10 cellular contexts compared by ENCODE assay signal in the genomic region with DNA sequence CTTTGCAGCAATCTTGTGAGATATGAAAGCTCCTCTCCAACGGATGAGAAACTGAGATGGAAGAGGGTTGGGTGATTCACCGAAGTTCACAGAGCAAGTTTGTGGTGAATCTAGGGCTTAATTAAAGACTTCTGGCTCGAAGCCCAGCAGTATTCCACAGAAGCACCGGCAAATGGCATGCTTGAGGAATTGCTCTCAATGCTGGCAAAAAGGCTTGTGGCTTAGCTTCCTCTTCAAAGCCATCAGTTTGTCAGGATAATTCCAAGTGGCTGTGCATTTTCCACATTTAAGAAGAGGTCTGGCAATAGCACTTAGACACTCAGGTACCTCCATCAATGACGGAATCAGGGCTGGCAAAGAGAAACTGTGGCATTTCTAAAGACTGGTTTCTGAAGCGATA.
A peak's percentile ranks its signal among the peaks of the same experiment; 100 is the strongest.
DNase-seq lines count a peak whose midpoint lies in the region; ATAC-seq and TF ChIP-seq lines count a peak whose summit lies in the region.
"Had no signal": no experiment of that assay in that cellular context is flagged by ENCODE, and none has a peak within 500 bp of the region (broad histone marks: within the 10 kb centered on the region; RNA-seq: fewer than 3 reads in every experiment).

No MANE protein-coding gene starts in this region.

- H3K4me3 Mint-ChIP-seq in stimulated activated effector memory CD8-positive, alpha-beta T cell treated with anti-CD3 and anti-CD28 coated beads, Interleukin-12 subunit alpha, Interleukin-12 subunit beta, amount 100 ng/mL, for 72 hours = no peak overlapping the region
- no peak overlapping the region for H3K4me3 Mint-ChIP-seq in activated CD8-positive, alpha-beta T cell treated with anti-CD3 and anti-CD28 coated beads, Interleukin-2, amount 10 ng/mL, durations not matched to agents 7 days and 5 days
- H3K4me3 Mint-ChIP-seq: CD8-positive, alpha-beta T cell had no signal

- no peak for TF ChIP-seq CTCF in AG09309 (IDR thresholded peaks at IDR 0.05; ENCODE audit: control insufficient read depth, insufficient read depth, low read depth, low read length, missing control alignments)

- no peak for ATAC-seq in stimulated activated effector memory CD8-positive, alpha-beta T cell treated with anti-CD3 and anti-CD28 coated beads, Interleukin-12 subunit alpha, Interleukin-12 subunit beta, amount 100 ng/mL, for 72 hours
- ATAC-seq in activated CD8-positive, alpha-beta T cell treated with anti-CD3 and anti-CD28 coated beads, Interleukin-2, amount 10 ng/mL, durations not matched to agents 7 days and 5 days = no peak
- ATAC-seq in HG02970 (IDR thresholded peaks at IDR 0.05; ENCODE audit: low FRiP score, unreplicated experiment) = no peak
- ATAC-seq: CD8-positive, alpha-beta T cell; HepG2 had no signal

- no peak overlapping the region for H3K27ac Mint-ChIP-seq in stimulated activated effector memory CD8-positive, alpha-beta T cell treated with anti-CD3 and anti-CD28 coated beads, Interleukin-12 subunit alpha, Interleukin-12 subunit beta, amount 100 ng/mL, for 72 hours
- H3K27ac Mint-ChIP-seq in activated CD8-positive, alpha-beta T cell treated with anti-CD3 and anti-CD28 coated beads, Interleukin-2, amount 10 ng/mL, durations not matched to agents 7 days and 5 days = no peak overlapping the region
- H3K27ac Mint-ChIP-seq: CD8-positive, alpha-beta T cell had no signal

- H3K27me3 Mint-ChIP-seq in activated CD8-positive, alpha-beta T cell treated with anti-CD3 and anti-CD28 coated beads, Interleukin-2, amount 10 ng/mL, durations not matched to agents 7 days and 5 days (ENCODE audit: low read depth) = peaks cover 12% of the 10 kb centered on the region

- CTCF ChIA-PET in activated CD8-positive, alpha-beta T cell treated with anti-CD3 and anti-CD28 coated beads, Interleukin-2, amount 10 ng/mL, durations not matched to agents 7 days and 5 days (lab: Charles Lee) = interaction anchor here (1.0 kb wide), 1 partner anchor 68 kb away, joined by 3 read pairs; no protein-coding TSS in a partner anchor

- H3K9me3 Mint-ChIP-seq in stimulated activated effector memory CD8-positive, alpha-beta T cell treated with anti-CD3 and anti-CD28 coated beads, Interleukin-12 subunit alpha, Interleukin-12 subunit beta, amount 100 ng/mL, for 72 hours = peaks cover 15% of the 10 kb centered on the region
- peaks cover 9% of the 10 kb centered on the region for H3K9me3 Mint-ChIP-seq in activated CD8-positive, alpha-beta T cell treated with anti-CD3 and anti-CD28 coated beads, Interleukin-2, amount 10 ng/mL, durations not matched to agents 7 days and 5 days (ENCODE audit: insufficient read depth)

- DNase-seq in AG09309 (ENCODE audit: low read depth) (peak; percentile 82), HS-27A (ENCODE audit: low read depth) (peak; percentile 50), RKO (ENCODE audit: low spot score) (peak; percentile 7), fibroblast of peridontal ligament (ENCODE audit: extremely low read depth) (peak; percentile 86), superior temporal gyrus (ENCODE audit: extremely low spot score) (no peak)
- no peak for DNase-seq in stimulated activated effector memory CD8-positive, alpha-beta T cell treated with anti-CD3 and anti-CD28 coated beads, Interleukin-12 subunit alpha, Interleukin-12 subunit beta, amount 100 ng/mL, for 72 hours (ENCODE audit: low spot score in 2 of 2)
- no peak for DNase-seq in activated CD8-positive, alpha-beta T cell treated with anti-CD3 and anti-CD28 coated beads, Interleukin-2, amount 10 ng/mL, durations not matched to agents 7 days and 5 days
- DNase-seq: CD8-positive, alpha-beta T cell had no signal

- H3K4me1 Mint-ChIP-seq in stimulated activated effector memory CD8-positive, alpha-beta T cell treated with anti-CD3 and anti-CD28 coated beads, Interleukin-12 subunit alpha, Interleukin-12 subunit beta, amount 100 ng/mL, for 72 hours = no peaks in the 10 kb centered on the region
- H3K4me1 Mint-ChIP-seq in activated CD8-positive, alpha-beta T cell treated with anti-CD3 and anti-CD28 coated beads, Interleukin-2, amount 10 ng/mL, durations not matched to agents 7 days and 5 days (ENCODE audit: low read depth) = no peaks in the 10 kb centered on the region

- no peak overlapping the region for H3K4me3 ChIP-seq in AG09309 (ENCODE audit: control insufficient read depth, low read depth, low read length)

- POLR2A ChIA-PET in activated CD8-positive, alpha-beta T cell treated with anti-CD3 and anti-CD28 coated beads, Interleukin-2, amount 10 ng/mL, durations not matched to agents 7 days and 5 days (lab: Charles Lee) = interaction anchor here (0.6 kb wide), 1 partner anchor 238 kb away, joined by 3 read pairs; no protein-coding TSS in a partner anchor

- no peaks in the 10 kb centered on the region for H3K36me3 Mint-ChIP-seq in stimulated activated effector memory CD8-positive, alpha-beta T cell treated with anti-CD3 and anti-CD28 coated beads, Interleukin-12 subunit alpha, Interleukin-12 subunit beta, amount 100 ng/mL, for 72 hours
- peaks cover 2% of the 10 kb centered on the region for H3K36me3 Mint-ChIP-seq in activated CD8-positive, alpha-beta T cell treated with anti-CD3 and anti-CD28 coated beads, Interleukin-2, amount 10 ng/mL, durations not matched to agents 7 days and 5 days (ENCODE audit: low read depth)
- H3K36me3 Mint-ChIP-seq: CD8-positive, alpha-beta T cell had no signal

Comparison
In these comparisons a context has a peak if more than half of its experiments do, and no peak if none do; other contexts are left out.
1. DNase-seq: peak in AG09309 (single experiment), HS-27A (single experiment), RKO (single experiment) and fibroblast of peridontal ligament (single experiment); none in stimulated activated effector memory CD8-positive, alpha-beta T cell treated with anti-CD3 and anti-CD28 coated beads, Interleukin-12 subunit alpha, Interleukin-12 subunit beta, amount 100 ng/mL, for 72 hours (0 of 2), activated CD8-positive, alpha-beta T cell treated with anti-CD3 and anti-CD28 coated beads, Interleukin-2, amount 10 ng/mL, durations not matched to agents 7 days and 5 days (single experiment) and superior temporal gyrus (single experiment).